1 cellular context compared by ENCODE assay signal in the genomic region with DNA sequence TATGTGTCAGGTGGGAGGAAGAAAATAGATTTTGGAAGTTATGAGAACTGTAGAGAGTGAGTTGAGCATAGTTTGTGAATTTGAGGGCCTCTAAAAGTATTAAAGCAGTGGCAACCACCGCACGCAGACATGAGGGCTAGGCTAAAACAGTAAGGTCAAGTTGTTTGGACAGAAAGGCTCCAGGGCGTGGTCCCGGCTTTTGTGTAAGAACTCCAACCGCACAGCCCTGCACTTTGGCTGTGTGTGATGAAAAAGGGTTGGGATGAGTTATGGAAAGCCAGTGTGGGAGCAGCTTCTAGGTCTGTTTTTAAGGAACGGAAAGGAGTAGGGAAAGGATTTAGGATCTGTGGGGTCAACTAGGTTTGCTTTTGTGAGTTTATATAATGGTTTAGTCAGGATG. TPM values are rescaled to one million over a fixed set of nuclear protein-coding genes. Genes with fewer than 3 reads are reported as not detected.
"Had no signal": no experiment of that assay in that cellular context is flagged by ENCODE, and none has a peak within 500 bp of the region (broad histone marks: within the 10 kb centered on the region; RNA-seq: fewer than 3 reads in every experiment).

No MANE protein-coding gene starts in this region.

RNA-seq across cellular contexts. Expression of a gene that starts 50.5 kb away (rescaled TPM):
- total RNA-seq: OCI-LY7 had no signal
